ENCODE assay signal across 10 cellular contexts in genomic region chr21:33655591-33656221, GRCh38. TPM values are rescaled to one million over a fixed set of nuclear protein-coding genes. Genes with fewer than 3 reads are reported as not detected.
DNase-seq lines count a peak whose midpoint lies in the region; ATAC-seq, FAIRE-seq and TF ChIP-seq lines count a peak whose summit lies in the region.
"Had no signal": no experiment of that assay in that cellular context is flagged by ENCODE, and none has a peak within 500 bp of the region (broad histone marks: within the 10 kb centered on the region; RNA-seq: fewer than 3 reads in every experiment).

No MANE protein-coding gene starts in this region.

- H3K4me1 ChIP-seq in astrocyte (ENCODE audit: insufficient read depth, low read length) (peaks cover 19% of the 10 kb centered on the region), aorta (ENCODE audit: control insufficient read depth in 1 of 2, insufficient read depth in 2 of 2, low read length in 2 of 2) (peaks cover 0 to 3% of the 10 kb centered on the region in 2 donors)
- no peaks in the 10 kb centered on the region for H3K4me1 ChIP-seq in CD8-positive, alpha-beta T cell (ENCODE audit: insufficient read depth, low read length)

- 21 to 24% methylated on average over 8 of the region's 8 CpGs for WGBS in aorta, 2 donors

- POLR2A ChIA-PET in CD8-positive, alpha-beta T cell (lab: Charles Lee) = no interaction called here

- H3K4me2 ChIP-seq in astrocyte (ENCODE audit: low read length) = peak overlapping the region; percentile 49

- H3K9ac ChIP-seq in astrocyte (ENCODE audit: low read length) = peak overlapping the region; percentile 11
- H3K9ac ChIP-seq: BLaER1 treated with 17β-estradiol and CSF1 and Interleukin-3, amounts not matched to agents 10 nM and 100 nM had no signal

- peak overlapping the region; percentile 90 for H3K27ac Mint-ChIP-seq in astrocyte (ENCODE audit: unreplicated experiment)
- H3K27ac Mint-ChIP-seq in CD8-positive, alpha-beta T cell = no peak overlapping the region
- H3K27ac Mint-ChIP-seq: activated T-helper 17 cell treated with anti-CD3 and anti-CD28 coated beads, Interleukin-2, amount 50 U/mL, for 72 hours had no signal

- ATAC-seq in left ventricle myocardium superior (peak; percentile 18), Right ventricle myocardium superior (ENCODE audit: poor library complexity) (no peak), aorta (ENCODE audit: low FRiP score) (no peak)
- ATAC-seq in CD8-positive, alpha-beta T cell = no peak
- ATAC-seq: activated T-helper 17 cell treated with anti-CD3 and anti-CD28 coated beads, Interleukin-2, amount 50 U/mL, for 72 hours had no signal

- no peaks in the 10 kb centered on the region for H3K27me3 Mint-ChIP-seq in astrocyte (ENCODE audit: low read depth, unreplicated experiment)
- no peaks in the 10 kb centered on the region for H3K27me3 Mint-ChIP-seq in CD8-positive, alpha-beta T cell (ENCODE audit: low read depth)

- peak overlapping the region; percentile 58 for H3K4me3 Mint-ChIP-seq in astrocyte (ENCODE audit: unreplicated experiment)
- H3K4me3 Mint-ChIP-seq in CD8-positive, alpha-beta T cell = no peak overlapping the region
- H3K4me3 Mint-ChIP-seq: activated T-helper 17 cell treated with anti-CD3 and anti-CD28 coated beads, Interleukin-2, amount 50 U/mL, for 72 hours had no signal

- H3K36me3 Mint-ChIP-seq in astrocyte (ENCODE audit: low read depth, unreplicated experiment) = peaks cover 2% of the 10 kb centered on the region
- no peaks in the 10 kb centered on the region for H3K36me3 Mint-ChIP-seq in CD8-positive, alpha-beta T cell

- peaks cover 13% of the 10 kb centered on the region for H4K20me1 ChIP-seq in astrocyte (ENCODE audit: insufficient read depth, low read length)

- TF ChIP-seq CTCF in astrocyte (IDR thresholded peaks at IDR 0.05; ENCODE audit: insufficient read depth, low read depth, low read length) (no peak), kidney epithelial cell (IDR thresholded peaks at IDR 0.05; ENCODE audit: insufficient read depth, low read length, poor library complexity, severe bottlenecking) (no peak)
- no peak for TF ChIP-seq CTCF in CD8-positive, alpha-beta T cell (IDR thresholded peaks at IDR 0.05)

- H3K79me2 ChIP-seq in astrocyte (ENCODE audit: insufficient read depth, low read length) = peaks cover 88% of the 10 kb centered on the region

- CTCF ChIA-PET in CD8-positive, alpha-beta T cell (lab: Charles Lee) = no interaction called here

- H3K27ac ChIP-seq in astrocyte (ENCODE audit: low read depth, low read length) (peak overlapping the region; percentile 77), aorta (ENCODE audit: low read depth in 1 of 2, low read length in 2 of 2) (peak overlapping the region; percentile 8 to 78)
- H3K27ac ChIP-seq in CD8-positive, alpha-beta T cell (ENCODE audit: low read depth, low read length) = no peak overlapping the region

- peak; percentile 68 for FAIRE-seq in astrocyte (lab: Jason Lieb, UNC)

- peaks cover 2% of the 10 kb centered on the region for H3K36me3 ChIP-seq in astrocyte (ENCODE audit: insufficient read depth, low read length)
- H3K36me3 ChIP-seq in kidney epithelial cell (ENCODE audit: control insufficient read depth, insufficient read depth, low read length) = no peaks in the 10 kb centered on the region
- no peaks in the 10 kb centered on the region for H3K36me3 ChIP-seq in aorta (ENCODE audit: control insufficient read depth in 1 of 2, insufficient read depth in 2 of 2, low read length in 1 of 2)
- no peaks in the 10 kb centered on the region for H3K36me3 ChIP-seq in CD8-positive, alpha-beta T cell (ENCODE audit: insufficient read depth, low read length)

- DNase-seq in left ventricle myocardium superior = no peak
- no peak for DNase-seq in Right ventricle myocardium superior
- DNase-seq in astrocyte (ENCODE audit: low read depth) = peak; percentile 98
- peak; percentile 96 for DNase-seq in kidney epithelial cell (ENCODE audit: low read depth)
- DNase-seq in aorta = no peak
- no peak for DNase-seq in NCI-H1417 (lab: John Stamatoyannopoulos, UW)
- no peak for DNase-seq in mesenteric fat pad (ENCODE audit: low spot score)
- no peak for DNase-seq in CD8-positive, alpha-beta T cell

- intact Hi-C loops in left ventricle myocardium superior (cut with micrococcal nuclease) (no loop called here), Right ventricle myocardium superior (cut with DNase I) (no loop called here), aorta (cut with DNase I) (loop anchor here in 1 of 2 donors (5.0 to 10.0 kb wide), 2 partner anchors 69 to 107 kb away; no protein-coding TSS in a partner anchor)
- intact Hi-C loops in CD8-positive, alpha-beta T cell (cut with DNase I, micrococcal nuclease) = no loop called here

- H3K9me3 ChIP-seq in astrocyte (ENCODE audit: insufficient read depth, low read depth, low read length) (no peaks in the 10 kb centered on the region), aorta (ENCODE audit: control insufficient read depth, low read length) (no peaks in the 10 kb centered on the region)
- no peaks in the 10 kb centered on the region for H3K9me3 ChIP-seq in CD8-positive, alpha-beta T cell (ENCODE audit: low read length)

- no peak overlapping the region for H2AFZ ChIP-seq in astrocyte (ENCODE audit: low read depth, low read length)

- H3K4me1 Mint-ChIP-seq in astrocyte (ENCODE audit: low read depth, unreplicated experiment) = peaks cover 37% of the 10 kb centered on the region
- H3K4me1 Mint-ChIP-seq in CD8-positive, alpha-beta T cell (ENCODE audit: low read depth) = no peaks in the 10 kb centered on the region
- H3K4me1 Mint-ChIP-seq: activated T-helper 17 cell treated with anti-CD3 and anti-CD28 coated beads, Interleukin-2, amount 50 U/mL, for 72 hours had no signal

- H3K9me3 Mint-ChIP-seq in astrocyte (ENCODE audit: unreplicated experiment) = no peaks in the 10 kb centered on the region
- H3K9me3 Mint-ChIP-seq in CD8-positive, alpha-beta T cell = no peaks in the 10 kb centered on the region
- H3K9me3 Mint-ChIP-seq: activated T-helper 17 cell treated with anti-CD3 and anti-CD28 coated beads, Interleukin-2, amount 50 U/mL, for 72 hours had no signal

- H3K4me3 ChIP-seq in astrocyte (ENCODE audit: insufficient read depth, low read depth, low read length) = peak overlapping the region; percentile 25
- H3K4me3 ChIP-seq in kidney epithelial cell (ENCODE audit: low read depth, low read length) = no peak overlapping the region
- H3K4me3 ChIP-seq in aorta (ENCODE audit: low read length in 2 of 2) = no peak overlapping the region
- H3K4me3 ChIP-seq in CD8-positive, alpha-beta T cell (ENCODE audit: low read depth, low read length) = no peak overlapping the region
- H3K4me3 ChIP-seq: BLaER1 treated with 17β-estradiol and CSF1 and Interleukin-3, amounts not matched to agents 10 nM and 100 nM had no signal

- H3K27me3 ChIP-seq in astrocyte (ENCODE audit: insufficient read depth, low read length) (no peaks in the 10 kb centered on the region), kidney epithelial cell (ENCODE audit: control insufficient read depth, insufficient read depth, low read length) (no peaks in the 10 kb centered on the region), aorta (ENCODE audit: control insufficient read depth in 1 of 2, insufficient read depth in 2 of 2, low read length in 1 of 2) (no peaks in the 10 kb centered on the region)
- no peaks in the 10 kb centered on the region for H3K27me3 ChIP-seq in CD8-positive, alpha-beta T cell (ENCODE audit: insufficient read depth, low read length)
- H3K27me3 ChIP-seq: BLaER1 treated with 17β-estradiol and CSF1 and Interleukin-3, amounts not matched to agents 10 nM and 100 nM had no signal

RNA-seq across cellular contexts. Expression of gene ITSN1, which starts 13.4 kb away (rescaled TPM):
- 44.4 TPM for total RNA-seq in left ventricle myocardium superior
- total RNA-seq in Right ventricle myocardium superior = 41.8 TPM
- 61.6 and 77.3 TPM in 2 replicates for total RNA-seq in astrocyte
- 11.8 and 20.4 TPM in 2 replicates for total RNA-seq in kidney epithelial cell
- 100 to 1,000 TPM in 1 of 2 donors, 10 to 100 TPM in 1; 52.7 to 103 TPM for total RNA-seq in aorta
- polyA plus RNA-seq in aorta = 10 to 100 TPM; 20.8 to 21.5 TPM
- 268 TPM for total RNA-seq in mesenteric fat pad
- total RNA-seq in CD8-positive, alpha-beta T cell = 1 to 10 TPM; 1.7 to 2.2 TPM

RNA-seq across cellular contexts. Expression of gene CRYZL1, which starts 14.2 kb away (rescaled TPM):
- total RNA-seq in left ventricle myocardium superior (25.2 TPM), Right ventricle myocardium superior (24.7 TPM), astrocyte (30.7 and 31.8 TPM in 2 replicates), kidney epithelial cell (12.6 and 22.7 TPM in 2 replicates), aorta (10 to 100 TPM; 49.4 to 65.2 TPM), mesenteric fat pad (35.9 TPM)
- 10 to 100 TPM; 57.7 to 65.2 TPM for polyA plus RNA-seq in aorta
- 10 to 100 TPM; 19.9 to 21.8 TPM for total RNA-seq in CD8-positive, alpha-beta T cell

Comparison
In these comparisons a context has a peak if more than half of its experiments do, and no peak if none do; other contexts are left out.
1. DNase-seq: peak in astrocyte (single experiment) and kidney epithelial cell (single experiment); none in left ventricle myocardium superior (single experiment), Right ventricle myocardium superior (single experiment), aorta (0 of 2), NCI-H1417 (0 of 3), mesenteric fat pad (single experiment) and CD8-positive, alpha-beta T cell (0 of 7).